In the genomic region with DNA sequence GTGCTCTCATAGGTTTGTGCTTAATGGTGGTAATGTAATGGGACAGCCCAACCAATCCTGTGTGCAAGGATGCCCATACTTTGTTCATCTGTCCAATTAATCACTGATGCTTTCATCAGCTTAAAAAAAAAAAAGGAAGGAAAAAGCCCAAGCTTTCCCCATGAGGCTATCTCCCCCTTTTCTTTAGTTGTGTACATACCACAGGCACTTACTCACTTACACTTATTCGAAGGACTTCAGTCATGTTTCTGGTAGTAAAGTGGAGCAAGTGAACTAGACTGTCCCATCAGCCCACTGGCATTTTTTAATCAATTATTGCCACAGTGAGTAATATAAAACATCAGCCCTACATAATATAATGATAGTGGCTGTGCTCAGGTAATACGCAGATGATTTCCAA, we compare ENCODE assay signal across 1 cellular context.
TF ChIP-seq lines count a peak whose summit lies in the region.

No MANE protein-coding gene starts in this region.

TF ChIP-seq in GM23338, 12 proteins besides CTCF, POLR2A, EP300 and RAD21 (continued from another document):
- TF ChIP-seq EZH2phosphoT487 (IDR thresholded peaks at IDR 0.05; ENCODE audit: unreplicated experiment), result no peak
